In genomic region chr13:110560606-110561334, GRCh38 we compare ENCODE assay signal across 8 cellular contexts. TPM values are rescaled to one million over a fixed set of nuclear protein-coding genes. Genes with fewer than 3 reads are reported as not detected.
DNase-seq lines count a peak whose midpoint lies in the region; ATAC-seq and TF ChIP-seq lines count a peak whose summit lies in the region.

No MANE protein-coding gene starts in this region.

- TF ChIP-seq POLR2A in breast epithelium (IDR thresholded peaks at IDR 0.05) (no peak), stomach (IDR thresholded peaks at IDR 0.05) (no peak)

- H3K36me3 ChIP-seq in breast epithelium, result no peaks in the 10 kb centered on the region
- H3K36me3 ChIP-seq in stomach, result peaks cover 0 to 11% (median 3%) of the 10 kb centered on the region in 4 donors

- TF ChIP-seq CTCF in breast epithelium (IDR thresholded peaks at IDR 0.05) (no peak), stomach (IDR thresholded peaks at IDR 0.05) (no peak)

- H3K27me3 ChIP-seq in breast epithelium (no peaks in the 10 kb centered on the region), stomach (no peaks in the 10 kb centered on the region)

- peak overlapping the region; percentile 77 to 90 (median 81) for H3K4me3 ChIP-seq in breast epithelium
- H3K4me3 ChIP-seq in stomach, result peak overlapping the region; percentile 65 to 89 (median 74)

- H3K9me3 ChIP-seq in breast epithelium (no peaks in the 10 kb centered on the region), stomach (no peaks in the 10 kb centered on the region)

- H3K4me1 ChIP-seq in breast epithelium, result no peaks in the 10 kb centered on the region
- H3K4me1 ChIP-seq in stomach, result peaks cover 24 to 82% (median 74%) of the 10 kb centered on the region in 4 donors

- 1 to 2% (median 1%) methylated on average over 22 to 27 of the region's 27 CpGs for WGBS in stomach, 5 donors

- DNase-seq in EH (ENCODE audit: low read depth) (peak; percentile 51), MV-4-11 (lab: John Stamatoyannopoulos, UW) (peak; percentile 28), breast epithelium (ENCODE audit: low spot score in 2 of 2) (no peak), kidney tubule cell (ENCODE audit: low spot score) (peak; percentile 50), stomach (peak; percentile 57)

- no peak for TF ChIP-seq EP300 in stomach (IDR thresholded peaks at IDR 0.05)

- H3K27ac ChIP-seq in breast epithelium (peak overlapping the region; percentile 91 to 96), stomach (peak overlapping the region; percentile 86 to 98 (median 96))

- intact Hi-C loops in breast epithelium (cut with DNase I; ENCODE audit: low total_unique reads), result no loop called here
- intact Hi-C loops in stomach (cut with DNase I; ENCODE audit: low total_unique reads), result no loop called here

- ATAC-seq in GM21529 (IDR thresholded peaks at IDR 0.05; ENCODE audit: unreplicated experiment) (peak; percentile 21), GM21515 (IDR thresholded peaks at IDR 0.05; ENCODE audit: unreplicated experiment) (no peak), HG03460 (IDR thresholded peaks at IDR 0.05; ENCODE audit: unreplicated experiment) (no peak)

RNA-seq across cellular contexts. Expression of gene RAB20, which starts 0.8 kb away (rescaled TPM):
- 10 to 100 TPM; 25.8 to 33.4 (median 30.0) TPM for total RNA-seq in breast epithelium
- total RNA-seq in stomach, result 10 to 100 TPM; 11.7 to 44.6 (median 20.0) TPM
- polyA plus RNA-seq in stomach, result 10 to 100 TPM; 25.5 to 41.8 (median 36.0) TPM

RNA-seq across cellular contexts. Expression of gene NAXD, which starts 54.6 kb away (rescaled TPM):
- total RNA-seq in breast epithelium (10 to 100 TPM; 23.4 to 34.8 (median 32.1) TPM), stomach (10 to 100 TPM; 25.7 to 50.7 (median 34.4) TPM)
- 10 to 100 TPM; 38.4 to 44.7 (median 41.4) TPM for polyA plus RNA-seq in stomach

Comparison
In these comparisons a context has a peak if more than half of its experiments do, and no peak if none do; other contexts are left out.
1. DNase-seq: peak in EH (single experiment), MV-4-11 (single experiment), kidney tubule cell (single experiment) and stomach (single experiment); none in breast epithelium (0 of 2).